8 cellular contexts compared by ENCODE assay signal in the genomic region with DNA sequence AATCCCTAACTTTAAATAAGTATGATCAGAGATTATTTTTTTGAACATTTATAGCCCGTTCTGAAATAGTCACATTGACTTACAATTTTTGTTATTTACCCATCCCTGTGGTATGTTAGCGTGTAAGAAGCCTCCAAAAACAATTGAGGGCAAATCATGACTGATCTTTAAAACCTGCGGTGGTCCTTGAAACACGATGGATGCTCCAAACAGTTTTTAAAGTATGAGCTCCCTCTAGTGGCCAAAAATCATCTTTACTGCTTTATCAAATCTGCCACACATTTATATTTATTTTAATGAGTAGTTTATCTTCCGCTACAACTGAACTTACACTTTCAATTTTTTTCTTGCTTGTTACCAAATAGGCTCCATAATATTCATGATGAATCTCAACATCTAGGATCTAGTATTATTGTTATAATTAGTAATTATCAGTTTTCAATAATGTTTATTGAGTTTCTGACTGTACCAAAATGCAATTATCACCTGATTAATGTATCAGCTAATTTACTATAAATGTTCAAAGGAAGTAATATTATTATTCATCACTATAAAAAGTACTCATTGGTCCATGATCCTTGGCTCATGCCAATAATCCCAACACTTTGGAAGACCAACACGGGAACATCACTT. TPM values are rescaled to one million over a fixed set of nuclear protein-coding genes. Genes with fewer than 3 reads are reported as not detected.
DNase-seq lines count a peak whose midpoint lies in the region; ATAC-seq and TF ChIP-seq lines count a peak whose summit lies in the region.
"Had no signal": no experiment of that assay in that cellular context is flagged by ENCODE, and none has a peak within 500 bp of the region (broad histone marks: within the 10 kb centered on the region; RNA-seq: fewer than 3 reads in every experiment).

No MANE protein-coding gene starts in this region.

- H3K36me3 Mint-ChIP-seq in glutamatergic neuron (ENCODE audit: unreplicated experiment): peaks cover 9% of the 10 kb centered on the region
- H3K36me3 Mint-ChIP-seq: activated naive CD4-positive, alpha-beta T cell treated with anti-CD3 and anti-CD28 coated beads, Interleukin-2, amount 50 U/mL, for 72 hours had no signal

- no peaks in the 10 kb centered on the region for H3K4me1 Mint-ChIP-seq in glutamatergic neuron (ENCODE audit: low read depth, unreplicated experiment)

- H3K4me3 Mint-ChIP-seq in glutamatergic neuron (ENCODE audit: unreplicated experiment): no peak overlapping the region

- H3K4me3 ChIP-seq in GM12864 (ENCODE audit: low read depth, low read length): no peak overlapping the region

- DNase-seq in GM12864 (ENCODE audit: low read depth) (peak; percentile 24), NCI-H2107 (lab: John Stamatoyannopoulos, UW) (peak; percentile 10), glutamatergic neuron (no peak), smooth muscle cell of the brain vasculature (ENCODE audit: low read depth, low spot score) (peak; percentile 59)
- no peak for DNase-seq in stimulated activated CD4-positive, alpha-beta T cell treated with anti-CD3 and anti-CD28 coated beads, Interleukin-1b, Interleukin-23, amount 100 ng/mL, for 48 hours

- TF ChIP-seq CTCF in GM12864 (IDR thresholded peaks at IDR 0.05; ENCODE audit: low read depth, low read length, missing control alignments) (peak; percentile 53), VCaP (conservative IDR thresholded peaks at IDR 0.05) (peak; percentile 80), glutamatergic neuron (IDR thresholded peaks at IDR 0.05; ENCODE audit: partially characterized antibody, unreplicated experiment) (peak; percentile 95)

- peak; percentile 56 for ATAC-seq in HG02678 (IDR thresholded peaks at IDR 0.05; ENCODE audit: unreplicated experiment)

- no peak overlapping the region for H3K27ac Mint-ChIP-seq in glutamatergic neuron (ENCODE audit: unreplicated experiment)
- H3K27ac Mint-ChIP-seq: activated naive CD4-positive, alpha-beta T cell treated with anti-CD3 and anti-CD28 coated beads, Interleukin-2, amount 50 U/mL, for 72 hours had no signal

- peaks cover 3% of the 10 kb centered on the region for H3K27me3 Mint-ChIP-seq in glutamatergic neuron (ENCODE audit: unreplicated experiment)

- no peak overlapping the region for H3K27ac ChIP-seq in VCaP

- peaks cover 1% of the 10 kb centered on the region for H3K9me3 Mint-ChIP-seq in glutamatergic neuron (ENCODE audit: unreplicated experiment)
- H3K9me3 Mint-ChIP-seq: activated naive CD4-positive, alpha-beta T cell treated with anti-CD3 and anti-CD28 coated beads, Interleukin-2, amount 50 U/mL, for 72 hours had no signal

RNA-seq across cellular contexts. Expression of gene MARCKS, which starts 52.2 kb away (rescaled TPM):
- total RNA-seq in glutamatergic neuron (ENCODE audit: unreplicated experiment): 442 TPM

Comparison
In these comparisons a context has a peak if more than half of its experiments do, and no peak if none do; other contexts are left out.
1. DNase-seq: peak in GM12864 (single experiment), NCI-H2107 (single experiment) and smooth muscle cell of the brain vasculature (single experiment); none in glutamatergic neuron (single experiment) and stimulated activated CD4-positive, alpha-beta T cell treated with anti-CD3 and anti-CD28 coated beads, Interleukin-1b, Interleukin-23, amount 100 ng/mL, for 48 hours (single experiment).
2. Peak in every context shown above with its lines, with median percentiles within 50 percentile points of each other: CTCF ChIP-seq.